15 cellular contexts compared by ENCODE assay signal in the genomic region with DNA sequence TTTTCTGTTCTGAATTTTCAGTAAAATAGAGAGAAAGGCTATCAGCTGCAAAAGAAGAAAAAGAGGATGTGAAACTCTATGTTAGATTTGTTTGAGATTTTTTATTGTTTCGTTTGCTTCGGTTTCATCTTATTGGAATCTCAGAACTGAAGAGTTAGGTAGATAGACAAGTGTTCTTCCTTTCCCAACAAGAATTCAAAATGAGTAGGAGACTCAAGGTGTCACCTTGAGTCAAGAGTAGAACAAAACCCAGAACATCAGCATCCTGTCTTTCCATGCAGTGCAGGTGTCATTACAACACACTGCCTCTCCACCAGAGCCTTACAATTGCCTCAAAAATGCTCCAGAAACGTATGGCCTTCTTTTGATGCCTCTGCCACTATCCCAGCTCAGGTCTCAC. TPM values are rescaled to one million over a fixed set of nuclear protein-coding genes. Genes with fewer than 3 reads are reported as not detected.
DNase-seq lines count a peak whose midpoint lies in the region; ATAC-seq, FAIRE-seq and TF ChIP-seq lines count a peak whose summit lies in the region.
"Had no signal": no experiment of that assay in that cellular context is flagged by ENCODE, and none has a peak within 500 bp of the region (broad histone marks: within the 10 kb centered on the region; RNA-seq: fewer than 3 reads in every experiment).

No MANE protein-coding gene starts in this region.

- intact Hi-C loops in vagina (cut with DNase I): no loop called here

- no peaks in the 10 kb centered on the region for H3K4me1 ChIP-seq in vagina
- H3K4me1 ChIP-seq: ascending aorta had no signal

- no peak overlapping the region for H3K4me3 ChIP-seq in vagina
- H3K4me3 ChIP-seq: ascending aorta, neural progenitor cell had no signal

- no peaks in the 10 kb centered on the region for H3K27me3 ChIP-seq in vagina
- H3K27me3 ChIP-seq: ascending aorta, neural progenitor cell had no signal

- H3K27ac Mint-ChIP-seq in IgD-negative memory B cell: peak overlapping the region in 2 of 3 donors; percentile 5 to 9
- H3K27ac Mint-ChIP-seq: endodermal cell, neural progenitor cell had no signal

- H3K4me3 Mint-ChIP-seq in IgD-negative memory B cell: peak overlapping the region in 2 of 4 donors; percentile 45 to 46
- H3K4me3 Mint-ChIP-seq: endodermal cell, neural progenitor cell had no signal

- no peak overlapping the region for H3K27ac ChIP-seq in vagina
- H3K27ac ChIP-seq: ascending aorta, neural progenitor cell had no signal

- ATAC-seq in GM19395 (IDR thresholded peaks at IDR 0.05; ENCODE audit: unreplicated experiment) (peak; percentile 94), HG02870 (IDR thresholded peaks at IDR 0.05; ENCODE audit: unreplicated experiment) (peak; percentile 70)

- H3K9me3 ChIP-seq in vagina: no peaks in the 10 kb centered on the region
- H3K9me3 ChIP-seq: ascending aorta had no signal

- TF ChIP-seq POLR2A in GM12891 (IDR thresholded peaks at IDR 0.05; ENCODE audit: low read depth, low read length) (no peak), vagina (IDR thresholded peaks at IDR 0.05) (no peak)

- peaks cover 17 to 18% (median 17%) of the 10 kb centered on the region in 3 donors for H3K4me1 Mint-ChIP-seq in IgD-negative memory B cell

- no peaks in the 10 kb centered on the region for H3K9me3 Mint-ChIP-seq in IgD-negative memory B cell

- peak; percentile 82 for FAIRE-seq in GM12891 (lab: Jason Lieb, UNC)

- TF ChIP-seq CTCF in vagina (IDR thresholded peaks at IDR 0.05): no peak

- H3K36me3 ChIP-seq in vagina: peaks cover 0 to 14% of the 10 kb centered on the region in 2 donors
- H3K36me3 ChIP-seq: neural progenitor cell had no signal

- peaks cover 15% of the 10 kb centered on the region for H3K36me3 Mint-ChIP-seq in IgD-negative memory B cell

- no peaks in the 10 kb centered on the region for H3K27me3 Mint-ChIP-seq in IgD-negative memory B cell

- peak; percentile 11 for DNase-seq in GM12891 (ENCODE audit: insufficient read length, low spot score)
- no peak for DNase-seq in iPS-NIHi11 (ENCODE audit: low spot score)
- DNase-seq in vagina (ENCODE audit: extremely low spot score in 2 of 2): no peak
- no peak for DNase-seq in superior temporal gyrus (ENCODE audit: extremely low spot score)
- no peak for DNase-seq in AG08395 (ENCODE audit: low spot score)
- DNase-seq: activated CD8-positive, alpha-beta memory T cell treated with anti-CD3 and anti-CD28 coated beads for 24 hours; C1 segment of cervical spinal cord; endodermal cell; NCI-H526; substantia nigra had no signal

TF ChIP-seq in GM12891, 5 proteins besides CTCF, POLR2A, EP300 and RAD21:
- TF ChIP-seq POU2F2 (IDR thresholded peaks at IDR 0.05; ENCODE audit: low read depth, low read length): no peak
- peak; percentile 94 for TF ChIP-seq SPI1 (IDR thresholded peaks at IDR 0.05; ENCODE audit: low read depth, low read length)
- TF ChIP-seq TAF1 (IDR thresholded peaks at IDR 0.05; ENCODE audit: low read depth, low read length): no peak
- TF ChIP-seq POLR2AphosphoS5 (IDR thresholded peaks at IDR 0.05; ENCODE audit: low read depth, low read length): no peak

RNA-seq across cellular contexts. Expression of gene NBAS, which starts 21.1 kb away (rescaled TPM):
- polyA plus RNA-seq in GM12891 (2012; ENCODE audit: low read depth, missing spikeins): 17.7 TPM
- 12.6 TPM for polyA plus RNA-seq in IgD-negative memory B cell
- 29.7 TPM for total RNA-seq in vagina

RNA-seq across cellular contexts. Expression of gene DDX1, which starts 51.7 kb away (rescaled TPM):
- 60.9 TPM for polyA plus RNA-seq in GM12891 (2012; ENCODE audit: low read depth, missing spikeins)
- polyA plus RNA-seq in IgD-negative memory B cell: 38.0 TPM
- total RNA-seq in vagina: 48.1 TPM
